In genomic region chr1:179080866-179081695, GRCh38 we compare ENCODE assay signal across 8 cellular contexts. TPM values are rescaled to one million over a fixed set of nuclear protein-coding genes. Genes with fewer than 3 reads are reported as not detected.
DNase-seq lines count a peak whose midpoint lies in the region; ATAC-seq and TF ChIP-seq lines count a peak whose summit lies in the region.

No MANE protein-coding gene starts in this region.

- CTCF ChIA-PET in A673 (lab: Charles Lee): no interaction called here

- in situ Hi-C loops in KBM-7 (cut with MboI; ENCODE audit: low pct_unique_long_range_greater_than_20kb, low sequenced_read_pairs): loop anchor here (25.0 kb wide), 1 partner anchor 281 kb away; the partner anchor contains the start of gene AXDND1

- H3K27me3 Mint-ChIP-seq in brain: peaks cover 4% of the 10 kb centered on the region

- no TSS peak for BruUV-seq in A673 (replicated peaks; lab: Mats Ljungman, UMichigan)

- intact Hi-C loops in A673 (cut with micrococcal nuclease; ENCODE audit: unreplicated experiment): no loop called here
- intact Hi-C loops in lower lobe of right lung (cut with DNase I): no loop called here

- peaks cover 7% of the 10 kb centered on the region for H3K36me3 Mint-ChIP-seq in brain

- peaks cover 26% of the 10 kb centered on the region for H3K4me1 Mint-ChIP-seq in brain

- DNase-seq in A673 (ENCODE audit: low spot score) (no peak), NCI-H526 treated with DMSO at 0.1 percent for 48 hours (lab: John Stamatoyannopoulos, UW) (peak; percentile 33), lower lobe of right lung (no peak), substantia nigra (lab: John Stamatoyannopoulos, UW) (peak in 4 of 49 donors; percentile 44 to 73 (median 53)), cerebellum (ENCODE audit: low spot score) (no peak), KBM-7 (no peak)

- ATAC-seq in GM18909 (IDR thresholded peaks at IDR 0.05; ENCODE audit: poor library complexity, unreplicated experiment) (peak; percentile 28), lower lobe of right lung (no peak)

- H3K4me3 Mint-ChIP-seq in brain: peak overlapping the region; percentile 88 to 98 (median 95)

- H3K4me3 ChIP-seq in A673 (ENCODE audit: low read depth, low read length, poor library complexity, severe bottlenecking): peak overlapping the region; percentile 84
- peak overlapping the region; percentile 82 for H3K4me3 ChIP-seq in lower lobe of right lung

- POLR2A ChIA-PET in A673 (lab: Charles Lee; ENCODE audit: low non-redundant PET): no interaction called here

- TF ChIP-seq CTCF in A673 (conservative IDR thresholded peaks at IDR 0.05; ENCODE audit: low read depth, low read length) (no peak), brain (conservative IDR thresholded peaks at IDR 0.05) (no peak), lower lobe of right lung (IDR thresholded peaks at IDR 0.05) (no peak)

- H3K27ac ChIP-seq in A673 (ENCODE audit: low read depth, low read length, poor library complexity, severe bottlenecking): peak overlapping the region; percentile 72
- H3K27ac ChIP-seq in lower lobe of right lung: peak overlapping the region; percentile 90
- H3K27ac ChIP-seq in substantia nigra (ENCODE audit: low read depth, low read length, poor library complexity, severe bottlenecking): peak overlapping the region; percentile 66

- H3K27me3 ChIP-seq in A673 (replicated peaks; ENCODE audit: insufficient read depth, low read depth, low read length, poor library complexity) (no peaks in the 10 kb centered on the region), lower lobe of right lung (ENCODE audit: low read depth) (no peaks in the 10 kb centered on the region)

- peak overlapping the region; percentile 63 to 91 (median 87) for H3K27ac Mint-ChIP-seq in brain

- H3K36me3 ChIP-seq in A673 (ENCODE audit: insufficient read depth, low read length, poor library complexity, severe bottlenecking) (no peaks in the 10 kb centered on the region), lower lobe of right lung (peaks cover 7% of the 10 kb centered on the region)

- H3K4me1 ChIP-seq in A673 (ENCODE audit: insufficient read depth, low read length, poor library complexity, severe bottlenecking): peaks cover 6% of the 10 kb centered on the region
- peaks cover 21% of the 10 kb centered on the region for H3K4me1 ChIP-seq in lower lobe of right lung

- no peaks in the 10 kb centered on the region for H3K9me3 Mint-ChIP-seq in brain

- H3K9me3 ChIP-seq in A673 (ENCODE audit: low read depth, low read length, poor library complexity, severe bottlenecking) (no peaks in the 10 kb centered on the region), lower lobe of right lung (no peaks in the 10 kb centered on the region)

RNA-seq across cellular contexts. Expression of gene TOR3A, which starts 0.8 kb away (rescaled TPM):
- 18.0 and 21.0 TPM in 2 replicates for total RNA-seq in A673 (2021)
- polyA plus RNA-seq in brain (ENCODE audit: insufficient read depth, low read depth, low replicate concordance): 23.4 TPM
- 24.3 TPM for total RNA-seq in lower lobe of right lung
- total RNA-seq in cerebellum: 13.2 TPM

RNA-seq across cellular contexts. Expression of gene FAM20B, which starts 55.4 kb away (rescaled TPM):
- total RNA-seq in A673 (2021): 43.3 and 46.9 TPM in 2 replicates
- 21.2 TPM for polyA plus RNA-seq in brain (ENCODE audit: insufficient read depth, low read depth, low replicate concordance)
- 38.2 TPM for total RNA-seq in lower lobe of right lung
- 34.8 TPM for total RNA-seq in cerebellum
